ENCODE assay signal across 13 cellular contexts in the genomic region with DNA sequence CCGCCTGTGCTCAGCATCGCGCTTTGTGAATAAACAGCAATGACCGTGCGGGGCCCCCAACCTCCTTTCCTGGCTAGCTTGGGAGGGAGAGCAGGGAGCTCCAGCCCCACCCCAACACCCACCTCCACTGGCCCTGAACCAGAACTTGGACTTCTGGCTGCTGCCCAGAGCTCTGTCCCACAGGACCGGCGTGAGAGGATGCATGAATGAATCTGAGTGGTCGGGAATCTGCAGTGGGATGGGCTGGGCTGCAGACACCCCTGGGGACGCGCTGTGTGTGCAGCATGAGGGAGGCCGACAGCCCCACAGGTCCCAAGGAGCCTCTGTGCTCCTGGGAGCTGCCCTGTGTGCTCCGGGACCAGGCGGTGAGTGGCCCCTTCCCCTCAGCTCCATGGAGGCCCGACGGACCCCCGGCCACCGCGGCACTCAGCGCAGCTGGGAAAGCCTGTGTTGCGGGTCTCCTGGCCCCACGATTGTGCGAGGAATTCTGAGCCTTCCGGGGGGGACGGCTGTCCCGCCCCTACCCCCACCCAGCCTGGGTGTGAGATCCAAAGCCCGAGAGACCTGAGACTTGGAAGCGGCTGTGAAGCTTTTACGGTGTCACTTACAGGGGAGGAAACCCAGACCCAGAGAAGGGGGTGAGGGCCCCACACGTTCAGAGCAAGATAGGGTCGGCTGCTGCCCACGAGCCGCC. TPM values are rescaled to one million over a fixed set of nuclear protein-coding genes. Genes with fewer than 3 reads are reported as not detected.
DNase-seq lines count a peak whose midpoint lies in the region; ATAC-seq and TF ChIP-seq lines count a peak whose summit lies in the region.
"Had no signal": no experiment of that assay in that cellular context is flagged by ENCODE, and none has a peak within 500 bp of the region (broad histone marks: within the 10 kb centered on the region; RNA-seq: fewer than 3 reads in every experiment).

No MANE protein-coding gene starts in this region.

- intact Hi-C loops in activated CD4-positive, alpha-beta T cell treated with anti-CD3 and anti-CD28 coated beads for 36 hours (cut with DNase I, micrococcal nuclease): loop anchor here (10.0 kb wide), 4 partner anchors 145 to 825 kb away; a partner anchor contains a TSS

- POLR2A ChIA-PET in activated CD4-positive, alpha-beta T cell treated with anti-CD3 and anti-CD28 coated beads for 36 hours (lab: Charles Lee): interaction anchor here (1.2 kb wide), 1 partner anchor 13 kb away, joined by 4 read pairs; no protein-coding TSS in a partner anchor
- POLR2A ChIA-PET in activated CD4-positive, alpha-beta memory T cell treated with anti-CD3 and anti-CD28 coated beads, Interleukin-2, amount 10 ng/mL, durations not matched to agents 7 days and 5 days (lab: Charles Lee): interaction anchor here (0.7 to 10.0 kb wide), 6 partner anchors 9 to 782 kb away, joined by 3 to 249 read pairs (median 11); a partner anchor contains a TSS

- CTCF ChIA-PET in activated CD4-positive, alpha-beta T cell treated with anti-CD3 and anti-CD28 coated beads for 36 hours (lab: Charles Lee): interaction anchor here (0.7 to 6.4 kb wide), 4 partner anchors 34 to 270 kb away, joined by 3 to 59 read pairs (median 4); no protein-coding TSS in a partner anchor
- CTCF ChIA-PET in activated CD4-positive, alpha-beta memory T cell treated with anti-CD3 and anti-CD28 coated beads, Interleukin-2, amount 10 ng/mL, durations not matched to agents 7 days and 5 days (lab: Charles Lee): interaction anchor here (1.4 to 6.1 kb wide), 11 partner anchors 20 to 209 kb away, joined by 3 to 62 read pairs (median 12); a partner anchor contains a TSS

- peak overlapping the region; percentile 79 for H3K27ac Mint-ChIP-seq in activated CD4-positive, alpha-beta T cell treated with anti-CD3 and anti-CD28 coated beads for 36 hours
- peak overlapping the region; percentile 97 for H3K27ac Mint-ChIP-seq in activated CD4-positive, alpha-beta memory T cell treated with anti-CD3 and anti-CD28 coated beads, Interleukin-2, amount 10 ng/mL, durations not matched to agents 7 days and 5 days
- H3K27ac Mint-ChIP-seq in glutamatergic neuron (ENCODE audit: unreplicated experiment): no peak overlapping the region
- peak overlapping the region; percentile 98 for H3K27ac Mint-ChIP-seq in stimulated activated effector memory CD8-positive, alpha-beta T cell treated with anti-CD3 and anti-CD28 coated beads, Interleukin-12 subunit alpha, Interleukin-12 subunit beta, amount 100 ng/mL, for 72 hours

- TF ChIP-seq CTCF in glutamatergic neuron (IDR thresholded peaks at IDR 0.05; ENCODE audit: partially characterized antibody, unreplicated experiment): no peak

- DNase-seq in activated CD4-positive, alpha-beta T cell treated with anti-CD3 and anti-CD28 coated beads for 36 hours: no peak
- no peak for DNase-seq in activated CD4-positive, alpha-beta T cell treated with anti-CD3 and anti-CD28 coated beads for 4 hours
- DNase-seq in activated CD4-positive, alpha-beta memory T cell treated with anti-CD3 and anti-CD28 coated beads, Interleukin-2, amount 10 ng/mL, durations not matched to agents 7 days and 5 days: no peak
- DNase-seq in glutamatergic neuron (peak; percentile 50), activated gamma-delta T cell treated with Interleukin-2 at 50 U/mL for 16 hours (no peak)
- DNase-seq in stimulated activated effector memory CD8-positive, alpha-beta T cell treated with anti-CD3 and anti-CD28 coated beads, Interleukin-12 subunit alpha, Interleukin-12 subunit beta, amount 100 ng/mL, for 72 hours (ENCODE audit: low spot score in 2 of 2): no peak
- DNase-seq: naive thymus-derived CD8-positive, alpha-beta T cell; NCI-H1092 treated with DMSO at 0.1 percent for 48 hours; NCI-H524 treated with DMSO at 0.1 percent for 48 hours; SHP77 treated with DMSO at 0.1 percent for 48 hours had no signal

- no peak overlapping the region for H3K4me3 Mint-ChIP-seq in activated CD4-positive, alpha-beta T cell treated with anti-CD3 and anti-CD28 coated beads for 36 hours
- peak overlapping the region; percentile 94 for H3K4me3 Mint-ChIP-seq in activated CD4-positive, alpha-beta memory T cell treated with anti-CD3 and anti-CD28 coated beads, Interleukin-2, amount 10 ng/mL, durations not matched to agents 7 days and 5 days
- H3K4me3 Mint-ChIP-seq in glutamatergic neuron (ENCODE audit: unreplicated experiment): no peak overlapping the region
- H3K4me3 Mint-ChIP-seq in stimulated activated effector memory CD8-positive, alpha-beta T cell treated with anti-CD3 and anti-CD28 coated beads, Interleukin-12 subunit alpha, Interleukin-12 subunit beta, amount 100 ng/mL, for 72 hours: peak overlapping the region; percentile 79

- ATAC-seq in activated CD4-positive, alpha-beta T cell treated with anti-CD3 and anti-CD28 coated beads for 36 hours: no peak
- no peak for ATAC-seq in stimulated activated effector memory CD8-positive, alpha-beta T cell treated with anti-CD3 and anti-CD28 coated beads, Interleukin-12 subunit alpha, Interleukin-12 subunit beta, amount 100 ng/mL, for 72 hours
- ATAC-seq in HG03097 (IDR thresholded peaks at IDR 0.05; ENCODE audit: low FRiP score, unreplicated experiment): no peak
- no peak for ATAC-seq in HG03280 (IDR thresholded peaks at IDR 0.05; ENCODE audit: unreplicated experiment)
- ATAC-seq: activated CD4-positive, CD25-positive, alpha-beta regulatory T cell treated with anti-CD3 and anti-CD28 coated beads, Interleukin-2, amount 50 U/mL, for 24 hours; naive thymus-derived CD8-positive, alpha-beta T cell had no signal

- H3K4me1 Mint-ChIP-seq in activated CD4-positive, alpha-beta T cell treated with anti-CD3 and anti-CD28 coated beads for 36 hours: peaks cover 53% of the 10 kb centered on the region
- peaks cover 63% of the 10 kb centered on the region for H3K4me1 Mint-ChIP-seq in activated CD4-positive, alpha-beta memory T cell treated with anti-CD3 and anti-CD28 coated beads, Interleukin-2, amount 10 ng/mL, durations not matched to agents 7 days and 5 days
- H3K4me1 Mint-ChIP-seq in glutamatergic neuron (ENCODE audit: low read depth, unreplicated experiment): peaks cover 19% of the 10 kb centered on the region
- H3K4me1 Mint-ChIP-seq in stimulated activated effector memory CD8-positive, alpha-beta T cell treated with anti-CD3 and anti-CD28 coated beads, Interleukin-12 subunit alpha, Interleukin-12 subunit beta, amount 100 ng/mL, for 72 hours: peaks cover 66% of the 10 kb centered on the region

- H3K27me3 Mint-ChIP-seq in activated CD4-positive, alpha-beta T cell treated with anti-CD3 and anti-CD28 coated beads for 36 hours: no peaks in the 10 kb centered on the region
- no peaks in the 10 kb centered on the region for H3K27me3 Mint-ChIP-seq in activated CD4-positive, alpha-beta memory T cell treated with anti-CD3 and anti-CD28 coated beads, Interleukin-2, amount 10 ng/mL, durations not matched to agents 7 days and 5 days
- peaks cover 8% of the 10 kb centered on the region for H3K27me3 Mint-ChIP-seq in glutamatergic neuron (ENCODE audit: unreplicated experiment)
- H3K27me3 Mint-ChIP-seq: naive thymus-derived CD8-positive, alpha-beta T cell had no signal

- no peaks in the 10 kb centered on the region for H3K9me3 Mint-ChIP-seq in activated CD4-positive, alpha-beta T cell treated with anti-CD3 and anti-CD28 coated beads for 36 hours (ENCODE audit: low read depth)
- H3K9me3 Mint-ChIP-seq in activated CD4-positive, alpha-beta memory T cell treated with anti-CD3 and anti-CD28 coated beads, Interleukin-2, amount 10 ng/mL, durations not matched to agents 7 days and 5 days: no peaks in the 10 kb centered on the region
- H3K9me3 Mint-ChIP-seq in glutamatergic neuron (ENCODE audit: unreplicated experiment): peaks cover 2% of the 10 kb centered on the region
- no peaks in the 10 kb centered on the region for H3K9me3 Mint-ChIP-seq in stimulated activated effector memory CD8-positive, alpha-beta T cell treated with anti-CD3 and anti-CD28 coated beads, Interleukin-12 subunit alpha, Interleukin-12 subunit beta, amount 100 ng/mL, for 72 hours
- H3K9me3 Mint-ChIP-seq: naive thymus-derived CD8-positive, alpha-beta T cell had no signal

- peaks cover 2% of the 10 kb centered on the region for H3K36me3 Mint-ChIP-seq in activated CD4-positive, alpha-beta T cell treated with anti-CD3 and anti-CD28 coated beads for 36 hours (ENCODE audit: low read depth)
- peaks cover 34% of the 10 kb centered on the region for H3K36me3 Mint-ChIP-seq in activated CD4-positive, alpha-beta memory T cell treated with anti-CD3 and anti-CD28 coated beads, Interleukin-2, amount 10 ng/mL, durations not matched to agents 7 days and 5 days (ENCODE audit: low read depth)
- H3K36me3 Mint-ChIP-seq in glutamatergic neuron (ENCODE audit: unreplicated experiment): no peaks in the 10 kb centered on the region
- H3K36me3 Mint-ChIP-seq in stimulated activated effector memory CD8-positive, alpha-beta T cell treated with anti-CD3 and anti-CD28 coated beads, Interleukin-12 subunit alpha, Interleukin-12 subunit beta, amount 100 ng/mL, for 72 hours: peaks cover 58% of the 10 kb centered on the region
- H3K36me3 Mint-ChIP-seq: naive thymus-derived CD8-positive, alpha-beta T cell had no signal

RNA-seq across cellular contexts. Expression of a gene that starts 5.5 kb away (rescaled TPM):
- total RNA-seq in activated CD4-positive, alpha-beta T cell treated with anti-CD3 and anti-CD28 coated beads for 36 hours: 100 to 1,000 TPM; 105 to 126 TPM
- 100 to 1,000 TPM; 308 to 323 TPM for total RNA-seq in activated CD4-positive, alpha-beta memory T cell treated with anti-CD3 and anti-CD28 coated beads, Interleukin-2, amount 10 ng/mL, durations not matched to agents 7 days and 5 days
- 12.3 TPM for total RNA-seq in glutamatergic neuron (ENCODE audit: unreplicated experiment)

RNA-seq across cellular contexts. Expression of a gene that starts 24.0 kb away (rescaled TPM):
- total RNA-seq in activated CD4-positive, alpha-beta T cell treated with anti-CD3 and anti-CD28 coated beads for 36 hours: 100 to 1,000 TPM; 136 to 182 TPM
- 100 to 1,000 TPM; 133 to 137 TPM for total RNA-seq in activated CD4-positive, alpha-beta memory T cell treated with anti-CD3 and anti-CD28 coated beads, Interleukin-2, amount 10 ng/mL, durations not matched to agents 7 days and 5 days
- 5.6 TPM for total RNA-seq in glutamatergic neuron (ENCODE audit: unreplicated experiment)

RNA-seq across cellular contexts. Expression of a gene that starts 32.2 kb away (rescaled TPM):
- total RNA-seq in activated CD4-positive, alpha-beta T cell treated with anti-CD3 and anti-CD28 coated beads for 36 hours: 100 to 1,000 TPM; 105 to 179 TPM
- total RNA-seq in activated CD4-positive, alpha-beta memory T cell treated with anti-CD3 and anti-CD28 coated beads, Interleukin-2, amount 10 ng/mL, durations not matched to agents 7 days and 5 days: 100 to 1,000 TPM; 129 to 136 TPM
- 54.4 TPM for total RNA-seq in glutamatergic neuron (ENCODE audit: unreplicated experiment)

Comparison
In these comparisons a context has a peak if more than half of its experiments do, and no peak if none do; other contexts are left out.
1. H3K4me3 Mint-ChIP-seq: peak in activated CD4-positive, alpha-beta memory T cell treated with anti-CD3 and anti-CD28 coated beads, Interleukin-2, amount 10 ng/mL, durations not matched to agents 7 days and 5 days (single experiment) and stimulated activated effector memory CD8-positive, alpha-beta T cell treated with anti-CD3 and anti-CD28 coated beads, Interleukin-12 subunit alpha, Interleukin-12 subunit beta, amount 100 ng/mL, for 72 hours (single experiment); none in activated CD4-positive, alpha-beta T cell treated with anti-CD3 and anti-CD28 coated beads for 36 hours (single experiment) and glutamatergic neuron (single experiment).
2. RNA of a gene that starts 24.0 kb away (total RNA-seq): 136 to 182 TPM in activated CD4-positive, alpha-beta T cell treated with anti-CD3 and anti-CD28 coated beads for 36 hours and 133 to 137 TPM in activated CD4-positive, alpha-beta memory T cell treated with anti-CD3 and anti-CD28 coated beads, Interleukin-2, amount 10 ng/mL, durations not matched to agents 7 days and 5 days; 5.6 TPM in glutamatergic neuron (single experiment); every median in the first group is over 10 times any median in the second.